In the genomic region with DNA sequence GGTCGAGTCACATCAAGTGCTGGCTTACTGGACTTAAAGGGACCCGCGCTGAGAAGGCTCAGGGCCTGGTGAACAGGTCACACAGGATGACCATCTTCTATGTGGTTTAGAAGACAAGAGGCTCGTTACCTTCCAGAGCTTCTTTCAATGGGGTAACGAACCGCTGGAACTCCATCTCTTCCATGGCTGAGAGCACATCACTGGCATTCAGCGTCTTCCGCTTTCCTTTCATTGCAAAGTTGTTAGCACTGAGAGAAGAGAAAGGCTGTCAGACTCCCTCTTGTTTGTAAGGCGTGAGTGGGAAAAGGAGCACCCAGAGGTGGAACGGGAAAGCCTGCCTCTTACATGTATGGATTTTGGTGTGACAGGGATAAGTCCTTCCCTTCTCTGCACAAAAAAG, we compare ENCODE assay signal across 8 cellular contexts. TPM values are rescaled to one million over a fixed set of nuclear protein-coding genes. Genes with fewer than 3 reads are reported as not detected.
DNase-seq lines count a peak whose midpoint lies in the region; ATAC-seq and TF ChIP-seq lines count a peak whose summit lies in the region.

No MANE protein-coding gene starts in this region.

- no peaks in the 10 kb centered on the region for H3K9me3 Mint-ChIP-seq in central memory CD8-positive, alpha-beta T cell

- no peak for DNase-seq in AG04449 (ENCODE audit: low read depth, low spot score)
- DNase-seq in Jurkat, Clone E6-1 (ENCODE audit: low read depth, low spot score): no peak
- no peak for DNase-seq in central memory CD8-positive, alpha-beta T cell (ENCODE audit: low spot score in 2 of 2)
- no peak for DNase-seq in ureter (ENCODE audit: low spot score)
- no peak for DNase-seq in GM03348 (ENCODE audit: low spot score)

- ATAC-seq in central memory CD8-positive, alpha-beta T cell (replicated peaks; ENCODE audit: extremely low read depth, poor library complexity, severe bottlenecking): no peak
- ATAC-seq in GM19351 (IDR thresholded peaks at IDR 0.05; ENCODE audit: unreplicated experiment) (no peak), HG03442 (IDR thresholded peaks at IDR 0.05; ENCODE audit: unreplicated experiment) (no peak)

- POLR2A ChIA-PET in AG04449 (lab: Yijun Ruan, JAX): interaction anchor here (0.6 to 2.0 kb wide), 8 partner anchors 8 to 248 kb away, joined by 3 to 18 read pairs (median 6); a partner anchor contains a TSS

- H3K27me3 ChIP-seq in muscle layer of colon (ENCODE audit: control insufficient read depth in 1 of 2, insufficient read depth in 2 of 2, low read length in 2 of 2): no peaks in the 10 kb centered on the region

- H3K27me3 Mint-ChIP-seq in central memory CD8-positive, alpha-beta T cell: no peaks in the 10 kb centered on the region

- no peak for TF ChIP-seq CTCF in AG04449 (IDR thresholded peaks at IDR 0.05; ENCODE audit: insufficient read depth, low read length, missing control alignments)

- peaks cover 22% of the 10 kb centered on the region for H3K36me3 Mint-ChIP-seq in central memory CD8-positive, alpha-beta T cell (ENCODE audit: insufficient read depth)

- H3K27ac ChIP-seq in muscle layer of colon (ENCODE audit: low read depth, low read length): peak overlapping the region; percentile 99

- H3K9me3 ChIP-seq in muscle layer of colon (ENCODE audit: low read length): no peaks in the 10 kb centered on the region

- peaks cover 38% of the 10 kb centered on the region for H3K4me1 Mint-ChIP-seq in central memory CD8-positive, alpha-beta T cell

- H3K4me3 ChIP-seq in AG04449 (ENCODE audit: low read depth, low read length): peak overlapping the region; percentile 88
- peak overlapping the region; percentile 99 for H3K4me3 ChIP-seq in Jurkat, Clone E6-1 (ENCODE audit: low read length)
- peak overlapping the region; percentile 72 to 95 for H3K4me3 ChIP-seq in muscle layer of colon (ENCODE audit: low read depth in 1 of 2, low read length in 2 of 2)

- CTCF ChIA-PET in AG04449 (lab: Yijun Ruan, JAX): interaction anchor here (1.1 to 8.7 kb wide), 10 partner anchors 9 to 249 kb away, joined by 3 to 132 read pairs (median 8); a partner anchor contains a TSS

- H3K9ac ChIP-seq in muscle layer of colon (ENCODE audit: low read length): peak overlapping the region; percentile 100

- peak overlapping the region; percentile 99 for H3K4me3 Mint-ChIP-seq in central memory CD8-positive, alpha-beta T cell

- peaks cover 5% of the 10 kb centered on the region for H3K4me1 ChIP-seq in muscle layer of colon (ENCODE audit: insufficient read depth, low read length)

- peaks cover 19% of the 10 kb centered on the region for H3K36me3 ChIP-seq in muscle layer of colon (ENCODE audit: insufficient read depth, low read length)

- peak overlapping the region; percentile 96 for H3K27ac Mint-ChIP-seq in central memory CD8-positive, alpha-beta T cell (ENCODE audit: low read depth)

RNA-seq across cellular contexts. Expression of a gene that starts 1.0 kb away (rescaled TPM):
- 131 TPM for polyA plus RNA-seq in Jurkat, Clone E6-1 (2012; ENCODE audit: insufficient read depth, insufficient read length)
- 34.8 TPM for total RNA-seq in ureter

RNA-seq across cellular contexts. Expression of a gene that starts 1.1 kb away (rescaled TPM):
- polyA plus RNA-seq in Jurkat, Clone E6-1 (2012; ENCODE audit: insufficient read depth, insufficient read length): 1.6 TPM
- total RNA-seq in ureter: 0.62 TPM

RNA-seq across cellular contexts. Expression of a gene that starts 8.4 kb away (rescaled TPM):
- polyA plus RNA-seq in Jurkat, Clone E6-1 (2012; ENCODE audit: insufficient read depth, insufficient read length): 33.4 TPM
- total RNA-seq in ureter: 45.4 TPM

RNA-seq across cellular contexts. Expression of a gene that starts 32.7 kb away (rescaled TPM):
- polyA plus RNA-seq in Jurkat, Clone E6-1 (2012; ENCODE audit: insufficient read depth, insufficient read length): 15.6 TPM
- 39.2 TPM for total RNA-seq in ureter

RNA-seq across cellular contexts. Expression of a gene that starts 54.0 kb away (rescaled TPM):
- polyA plus RNA-seq in Jurkat, Clone E6-1 (2012; ENCODE audit: insufficient read depth, insufficient read length): 8.9 TPM
- total RNA-seq in ureter: 57.9 TPM
